In genomic region chr17:64741924-64742670, GRCh38 we compare ENCODE assay signal across 13 cellular contexts.
DNase-seq lines count a peak whose midpoint lies in the region; ATAC-seq and TF ChIP-seq lines count a peak whose summit lies in the region.
"Had no signal": no experiment of that assay in that cellular context is flagged by ENCODE, and none has a peak within 500 bp of the region (broad histone marks: within the 10 kb centered on the region; RNA-seq: fewer than 3 reads in every experiment).

No MANE protein-coding gene starts in this region.

- POLR2A ChIA-PET in MCF 10A (lab: Yijun Ruan, JAX) = interaction anchor here (1.1 kb wide), 1 partner anchor 16 kb away, joined by 3 read pairs; no protein-coding TSS in a partner anchor

- H3K4me1 ChIP-seq in breast epithelium (peaks cover 0 to 10% of the 10 kb centered on the region in 2 donors), aorta (ENCODE audit: control insufficient read depth in 1 of 2, insufficient read depth in 2 of 2, low read length in 2 of 2) (peaks cover 0 to 3% of the 10 kb centered on the region in 2 donors)

- H3K36me3 ChIP-seq in breast epithelium (no peaks in the 10 kb centered on the region), aorta (ENCODE audit: control insufficient read depth in 1 of 2, insufficient read depth in 2 of 2, low read length in 1 of 2) (no peaks in the 10 kb centered on the region)

- H3K4me3 Mint-ChIP-seq in MCF 10A (ENCODE audit: unreplicated experiment) (no peak overlapping the region), nephron (no peak overlapping the region)
- H3K4me3 Mint-ChIP-seq: activated CD4-positive, alpha-beta T cell treated with anti-CD3 and anti-CD28 coated beads for 36 hours; activated naive CD8-positive, alpha-beta T cell treated with anti-CD3 and anti-CD28 coated beads for 36 hours; memory B cell had no signal

- no TSS peak for BruUV-seq in MCF 10A (replicated peaks; lab: Mats Ljungman, UMichigan)

- H3K27ac Mint-ChIP-seq in MCF 10A (ENCODE audit: low read depth, unreplicated experiment) (no peak overlapping the region), nephron (peak overlapping the region; percentile 97 to 98 (median 98))
- H3K27ac Mint-ChIP-seq: activated CD4-positive, alpha-beta T cell treated with anti-CD3 and anti-CD28 coated beads for 36 hours; activated naive CD8-positive, alpha-beta T cell treated with anti-CD3 and anti-CD28 coated beads for 36 hours; memory B cell had no signal

- no peak for TF ChIP-seq POLR2A in breast epithelium (IDR thresholded peaks at IDR 0.05)

- intact Hi-C loops in breast epithelium (cut with DNase I; ENCODE audit: low total_unique reads) = no loop called here
- intact Hi-C loops in MCF 10A (cut with micrococcal nuclease) = no loop called here
- intact Hi-C loops in aorta (cut with DNase I) = no loop called here

- H3K4me3 ChIP-seq in breast epithelium (peak overlapping the region in 1 of 3 donors; percentile 10), fibroblast of mammary gland (ENCODE audit: control insufficient read depth, low read depth, low read length) (no peak overlapping the region), aorta (ENCODE audit: low read length in 2 of 2) (no peak overlapping the region)

- H3K9me3 ChIP-seq in breast epithelium = no peaks in the 10 kb centered on the region
- H3K9me3 ChIP-seq in aorta (ENCODE audit: control insufficient read depth, low read length) = no peaks in the 10 kb centered on the region

- H3K27ac ChIP-seq in breast epithelium (peak overlapping the region; percentile 79 to 88), aorta (ENCODE audit: low read depth in 1 of 2, low read length in 2 of 2) (peak overlapping the region; percentile 18 to 37)
- H3K27ac ChIP-seq: epithelial cell of prostate had no signal

- CTCF ChIA-PET in MCF 10A (lab: Yijun Ruan, JAX) = interaction anchor here (0.6 to 0.7 kb wide), 4 partner anchors 9 to 318 kb away, joined by 3 to 4 read pairs (median 3); no protein-coding TSS in a partner anchor

- H3K9me3 Mint-ChIP-seq in MCF 10A (ENCODE audit: unreplicated experiment) (no peaks in the 10 kb centered on the region), nephron (no peaks in the 10 kb centered on the region)
- H3K9me3 Mint-ChIP-seq: activated naive CD8-positive, alpha-beta T cell treated with anti-CD3 and anti-CD28 coated beads for 36 hours; memory B cell had no signal

- H3K27me3 ChIP-seq in breast epithelium (no peaks in the 10 kb centered on the region), aorta (ENCODE audit: control insufficient read depth in 1 of 2, insufficient read depth in 2 of 2, low read length in 1 of 2) (no peaks in the 10 kb centered on the region)

- peaks cover 8% of the 10 kb centered on the region for H3K4me1 Mint-ChIP-seq in MCF 10A (ENCODE audit: insufficient read depth, unreplicated experiment)
- peaks cover 26% of the 10 kb centered on the region for H3K4me1 Mint-ChIP-seq in nephron

- TF ChIP-seq CTCF in breast epithelium (IDR thresholded peaks at IDR 0.05) (no peak), MCF 10A (IDR thresholded peaks at IDR 0.05; ENCODE audit: unreplicated experiment) (no peak), fibroblast of mammary gland (conservative IDR thresholded peaks at IDR 0.05; ENCODE audit: control insufficient read depth, insufficient read depth, low read depth, low read length) (no peak), nephron (IDR thresholded peaks at IDR 0.05; ENCODE audit: unreplicated experiment in 3 of 3) (no peak)

- H3K36me3 Mint-ChIP-seq in MCF 10A (ENCODE audit: insufficient read depth, unreplicated experiment) = peaks cover under 1% of the 10 kb centered on the region
- H3K36me3 Mint-ChIP-seq in nephron (ENCODE audit: low read depth) = no peaks in the 10 kb centered on the region
- H3K36me3 Mint-ChIP-seq: activated naive CD8-positive, alpha-beta T cell treated with anti-CD3 and anti-CD28 coated beads for 36 hours; memory B cell had no signal

- H3K27me3 Mint-ChIP-seq in MCF 10A (ENCODE audit: insufficient read depth, unreplicated experiment) = no peaks in the 10 kb centered on the region
- H3K27me3 Mint-ChIP-seq in nephron (ENCODE audit: low read depth) = no peaks in the 10 kb centered on the region
- H3K27me3 Mint-ChIP-seq: activated CD4-positive, alpha-beta T cell treated with anti-CD3 and anti-CD28 coated beads for 36 hours; activated naive CD8-positive, alpha-beta T cell treated with anti-CD3 and anti-CD28 coated beads for 36 hours; memory B cell had no signal

- peak; percentile 82 for ATAC-seq in aorta (ENCODE audit: low FRiP score)
- ATAC-seq in GM19023 (IDR thresholded peaks at IDR 0.05; ENCODE audit: unreplicated experiment) = no peak
- no peak for ATAC-seq in GM19324 (IDR thresholded peaks at IDR 0.05; ENCODE audit: low FRiP score, unreplicated experiment)
- ATAC-seq: activated CD4-positive, alpha-beta T cell treated with anti-CD3 and anti-CD28 coated beads for 36 hours had no signal

- 19 to 26% methylated on average over 9 of the region's 9 CpGs for WGBS in aorta, 2 donors

- DNase-seq in breast epithelium (ENCODE audit: low spot score in 2 of 2) (peak in 1 of 2 donors; percentile 42), MCF 10A (ENCODE audit: unreplicated experiment) (no peak), fibroblast of mammary gland (ENCODE audit: low read depth) (peak; percentile 95), aorta (peak in 1 of 2 donors; percentile 74)
- DNase-seq in stimulated activated CD4-positive, alpha-beta T cell treated with anti-CD3 and anti-CD28 coated beads, Interleukin-4, amount 100 ng/mL, for 1 hour = no peak
- DNase-seq: ACHN; activated CD4-positive, alpha-beta T cell treated with anti-CD3 and anti-CD28 coated beads for 36 hours; activated naive CD8-positive, alpha-beta T cell treated with anti-CD3 and anti-CD28 coated beads for 36 hours had no signal
